Comparison of ENCODE assay signal across 21 cellular contexts in genomic region chr17:62681939-62682381, GRCh38.
"Had no signal": no experiment of that assay in that cellular context is flagged by ENCODE, and none has a peak within 500 bp of the region (broad histone marks: within the 10 kb centered on the region; RNA-seq: fewer than 3 reads in every experiment).

No MANE protein-coding gene starts in this region.

- H3K36me3 Mint-ChIP-seq: activated CD4-positive, alpha-beta memory T cell treated with anti-CD3 and anti-CD28 coated beads for 36 hours; activated naive CD8-positive, alpha-beta T cell treated with anti-CD3 and anti-CD28 coated beads, Interleukin-2, amount 10 ng/mL, durations not matched to agents 7 days and 5 days; immature natural killer cell; memory B cell had no signal

- H3K9me3 ChIP-seq: gastrocnemius medialis, heart left ventricle, left ventricle myocardium inferior, ovary had no signal

- H3K4me3 Mint-ChIP-seq: activated CD4-positive, alpha-beta memory T cell treated with anti-CD3 and anti-CD28 coated beads for 36 hours; activated CD4-positive, alpha-beta T cell treated with anti-CD3 and anti-CD28 coated beads for 36 hours; activated naive CD8-positive, alpha-beta T cell treated with anti-CD3 and anti-CD28 coated beads, Interleukin-2, amount 10 ng/mL, durations not matched to agents 7 days and 5 days; activated T-helper 1 cell treated with anti-CD3 and anti-CD28 coated beads, Interleukin-12 subunit alpha, Interleukin-12 subunit beta, Interleukin-2, Interleukin-4 antibody, amounts not matched to agents 30 ng/mL and 10 ng/mL and 1 ng/mL, durations not matched to agents 14 hours and 24 hours and 36 hours; brain; endodermal cell; immature natural killer cell; memory B cell; naive thymus-derived CD4-positive, alpha-beta T cell; neural progenitor cell had no signal

- DNase-seq: activated CD4-positive, alpha-beta memory T cell treated with anti-CD3 and anti-CD28 coated beads for 36 hours; activated CD4-positive, alpha-beta T cell treated with anti-CD3 and anti-CD28 coated beads for 36 hours; activated naive CD4-positive, alpha-beta T cell treated with Interleukin-2 at 50 U/mL for 16 hours; activated naive CD8-positive, alpha-beta T cell treated with anti-CD3 and anti-CD28 coated beads, Interleukin-2, amount 10 ng/mL, durations not matched to agents 7 days and 5 days; activated T-cell treated with anti-CD3 and anti-CD28 coated beads for 4 hours; gastrocnemius medialis; immature natural killer cell; kidney glomerular epithelial cell; left ventricle myocardium inferior; naive thymus-derived CD4-positive, alpha-beta T cell; stimulated activated CD4-positive, alpha-beta T cell treated with anti-CD3 and anti-CD28 coated beads, Interleukin-1b, Interleukin-23, amount 100 ng/mL, for 48 hours; stimulated activated CD8-positive, alpha-beta memory T cell treated with anti-CD3 and anti-CD28 coated beads, Interleukin-4, amount 100 ng/mL, for 48 hours; stimulated activated naive CD4-positive, alpha-beta T cell had no signal

- H3K9me3 Mint-ChIP-seq: activated CD4-positive, alpha-beta memory T cell treated with anti-CD3 and anti-CD28 coated beads for 36 hours; activated naive CD8-positive, alpha-beta T cell treated with anti-CD3 and anti-CD28 coated beads, Interleukin-2, amount 10 ng/mL, durations not matched to agents 7 days and 5 days; activated T-helper 1 cell treated with anti-CD3 and anti-CD28 coated beads, Interleukin-12 subunit alpha, Interleukin-12 subunit beta, Interleukin-2, Interleukin-4 antibody, amounts not matched to agents 30 ng/mL and 10 ng/mL and 1 ng/mL, durations not matched to agents 14 hours and 24 hours and 36 hours; immature natural killer cell; memory B cell; naive thymus-derived CD4-positive, alpha-beta T cell; neural progenitor cell had no signal

- ATAC-seq: activated CD4-positive, alpha-beta T cell treated with anti-CD3 and anti-CD28 coated beads for 36 hours; gastrocnemius medialis; naive thymus-derived CD4-positive, alpha-beta T cell had no signal

- H3K27me3 ChIP-seq: gastrocnemius medialis, heart left ventricle, neural progenitor cell, ovary had no signal

- H3K36me3 ChIP-seq: gastrocnemius medialis, left ventricle myocardium inferior, neural progenitor cell, ovary had no signal

- H3K27ac ChIP-seq: epithelial cell of prostate, gastrocnemius medialis, heart left ventricle, left ventricle myocardium inferior, neural progenitor cell, ovary had no signal

- H3K4me3 ChIP-seq: gastrocnemius medialis, heart left ventricle, left ventricle myocardium inferior, neural progenitor cell, ovary had no signal

- H3K27me3 Mint-ChIP-seq: activated CD4-positive, alpha-beta memory T cell treated with anti-CD3 and anti-CD28 coated beads for 36 hours; activated CD4-positive, alpha-beta T cell treated with anti-CD3 and anti-CD28 coated beads for 36 hours; activated naive CD8-positive, alpha-beta T cell treated with anti-CD3 and anti-CD28 coated beads, Interleukin-2, amount 10 ng/mL, durations not matched to agents 7 days and 5 days; brain; memory B cell had no signal

- H3K4me1 Mint-ChIP-seq: activated CD4-positive, alpha-beta T cell treated with anti-CD3 and anti-CD28 coated beads for 36 hours; activated naive CD8-positive, alpha-beta T cell treated with anti-CD3 and anti-CD28 coated beads, Interleukin-2, amount 10 ng/mL, durations not matched to agents 7 days and 5 days; brain; endodermal cell; immature natural killer cell; memory B cell; naive thymus-derived CD4-positive, alpha-beta T cell; neural progenitor cell had no signal

- H3K4me1 ChIP-seq: gastrocnemius medialis, heart left ventricle, left ventricle myocardium inferior, neural progenitor cell had no signal

- H3K27ac Mint-ChIP-seq: activated CD4-positive, alpha-beta memory T cell treated with anti-CD3 and anti-CD28 coated beads for 36 hours; activated CD4-positive, alpha-beta T cell treated with anti-CD3 and anti-CD28 coated beads for 36 hours; activated naive CD8-positive, alpha-beta T cell treated with anti-CD3 and anti-CD28 coated beads, Interleukin-2, amount 10 ng/mL, durations not matched to agents 7 days and 5 days; activated T-helper 1 cell treated with anti-CD3 and anti-CD28 coated beads, Interleukin-12 subunit alpha, Interleukin-12 subunit beta, Interleukin-2, Interleukin-4 antibody, amounts not matched to agents 30 ng/mL and 10 ng/mL and 1 ng/mL, durations not matched to agents 14 hours and 24 hours and 36 hours; endodermal cell; immature natural killer cell; memory B cell; naive thymus-derived CD4-positive, alpha-beta T cell; neural progenitor cell had no signal
